ENCODE assay signal across 24 cellular contexts in genomic region chr2:178635897-178636296, GRCh38.
"Had no signal": no experiment of that assay in that cellular context is flagged by ENCODE, and none has a peak within 500 bp of the region (broad histone marks: within the 10 kb centered on the region; RNA-seq: fewer than 3 reads in every experiment).

No MANE protein-coding gene starts in this region.

- H3K4me1 ChIP-seq: SJSA1 had no signal

- DNase-seq: IMR-90; Kasumi-1; MM.1S; NCI-H1092 treated with DMSO at 0.1 percent for 48 hours; NCI-H1436; NCI-H187; NCI-H2029; NCI-H2081 treated with DMSO at 0.1 percent for 48 hours; NCI-H2171; NCI-H226; NCI-H446; NCI-H510A; NCI-H524 treated with DMSO at 0.1 percent for 48 hours; NCI-H69; NCI-H774; NK-92 treated with Interleukin-12 subunit alpha and Interleukin-12 subunit beta, amount 100 ng/mL, for 24 hours; PC-3; SIG-M5 had no signal

- H3K27ac ChIP-seq: KMS-11, RWPE1, SJSA1, SK-N-MC had no signal

- H3K36me3 ChIP-seq: SJSA1 had no signal

- H3K9me3 ChIP-seq: SJSA1 had no signal

- H3K4me3 ChIP-seq: SJSA1, SK-N-MC had no signal

- ATAC-seq: HepG2, Panc1, PC-3 had no signal
